In the genomic region with DNA sequence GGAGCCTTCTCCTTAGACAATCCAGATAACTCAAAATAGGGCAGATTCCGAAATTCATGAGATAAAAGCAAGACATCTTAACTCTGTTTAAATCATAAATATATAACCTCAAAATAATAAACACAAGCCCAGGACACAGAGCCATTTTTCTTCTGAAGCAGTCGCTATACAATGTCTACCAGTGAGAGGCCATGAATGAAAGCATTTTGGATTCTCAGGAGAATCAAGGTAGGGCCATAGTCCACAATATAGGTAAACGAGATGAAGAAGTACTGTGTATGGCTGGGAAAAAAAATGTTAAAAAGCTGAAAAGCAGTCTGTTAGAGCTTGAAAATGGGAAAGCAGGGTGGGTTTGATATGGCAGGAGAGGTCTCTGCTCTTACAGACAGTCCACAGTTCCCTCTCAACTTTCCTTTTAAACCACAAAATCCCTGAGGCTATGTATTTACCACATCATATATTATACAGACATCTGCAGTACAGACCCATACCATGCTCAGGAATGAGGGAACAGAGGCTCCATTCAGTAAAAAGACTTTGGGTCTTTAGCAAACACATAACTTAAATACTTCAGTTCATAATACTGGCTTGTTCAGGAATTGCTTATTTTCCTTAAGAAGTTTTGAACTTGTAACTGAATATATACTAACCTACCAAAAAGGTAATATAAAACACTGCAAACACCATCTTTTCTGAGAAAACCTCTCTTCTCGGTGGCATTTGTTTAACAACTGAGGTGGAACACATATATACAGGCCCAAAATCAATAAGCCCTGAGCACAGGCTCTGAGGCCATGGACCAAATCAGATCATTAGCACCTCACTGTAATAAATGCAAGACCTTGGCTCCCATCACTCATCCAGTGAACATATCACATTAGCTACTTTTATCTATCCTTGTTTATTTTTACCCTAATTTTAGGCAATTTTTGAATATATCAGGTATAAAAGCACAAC, we compare ENCODE assay signal across 16 cellular contexts.
DNase-seq lines count a peak whose midpoint lies in the region; ATAC-seq and TF ChIP-seq lines count a peak whose summit lies in the region.
"Had no signal": no experiment of that assay in that cellular context is flagged by ENCODE, and none has a peak within 500 bp of the region (broad histone marks: within the 10 kb centered on the region; RNA-seq: fewer than 3 reads in every experiment).

No MANE protein-coding gene starts in this region.

- DNase-seq in right atrium auricular region (ENCODE audit: low spot score) (no peak), left cardiac atrium (no peak), epidermal melanocyte (ENCODE audit: insufficient read length, low spot score) (peak; percentile 82), trophoblast cell (peak in 1 of 2 donors; percentile 24), vagina (ENCODE audit: extremely low spot score in 2 of 2) (no peak), activated gamma-delta T cell treated with Interleukin-2 at 50 U/mL for 16 hours (no peak), cerebellum (ENCODE audit: low spot score) (no peak)
- DNase-seq: adrenal gland; CD4-positive, alpha-beta memory T cell; NCI-H526 treated with DMSO at 0.1 percent for 48 hours; nephron progenitor cell; stimulated activated CD4-positive, alpha-beta T cell treated with anti-CD3 and anti-CD28 coated beads, Interleukin-4, amount 100 ng/mL, for 24 hours; T-helper 1 cell; WERI-Rb-1 had no signal

- no peaks in the 10 kb centered on the region for H3K27me3 ChIP-seq in right atrium auricular region
- H3K27me3 ChIP-seq in trophoblast cell (ENCODE audit: insufficient read depth, low read length), result no peaks in the 10 kb centered on the region
- H3K27me3 ChIP-seq in vagina, result no peaks in the 10 kb centered on the region
- H3K27me3 ChIP-seq: adrenal gland had no signal

- peak overlapping the region; percentile 88 for H2BK120ac ChIP-seq in trophoblast cell (ENCODE audit: insufficient read depth, low read length, poor library complexity)

- TF ChIP-seq CTCF in right atrium auricular region (IDR thresholded peaks at IDR 0.05), result no peak
- no peak for TF ChIP-seq CTCF in vagina (IDR thresholded peaks at IDR 0.05)

- no peak overlapping the region for H3K14ac ChIP-seq in trophoblast cell (ENCODE audit: low read length)

- H3K79me2 ChIP-seq in trophoblast cell (ENCODE audit: control insufficient read depth, insufficient read depth, low read length, poor library complexity), result no peaks in the 10 kb centered on the region

- peak overlapping the region; percentile 54 to 96 for H3K27ac ChIP-seq in right atrium auricular region
- peak overlapping the region; percentile 89 for H3K27ac ChIP-seq in trophoblast cell (ENCODE audit: low read depth, low read length)
- peak overlapping the region; percentile 52 for H3K27ac ChIP-seq in vagina
- H3K27ac ChIP-seq: adrenal gland, WERI-Rb-1 had no signal

- no peak for TF ChIP-seq POLR2A in vagina (IDR thresholded peaks at IDR 0.05)

- intact Hi-C loops in left cardiac atrium (cut with DNase I), result no loop called here
- intact Hi-C loops in vagina (cut with DNase I), result no loop called here

- H2AK5ac ChIP-seq in trophoblast cell (ENCODE audit: low read length), result no peak overlapping the region

- H3K4me1 ChIP-seq in right atrium auricular region (peaks cover 0 to 72% of the 10 kb centered on the region in 2 donors), trophoblast cell (ENCODE audit: control insufficient read depth in 1 of 2, insufficient read depth in 2 of 2, low read length in 2 of 2) (peaks cover 4 to 5% of the 10 kb centered on the region in 2 experiments), vagina (peaks cover 26% of the 10 kb centered on the region)
- H3K4me1 ChIP-seq: HAP-1 had no signal

- no peak overlapping the region for H2BK12ac ChIP-seq in trophoblast cell (ENCODE audit: low read length)

- H4K8ac ChIP-seq in trophoblast cell (ENCODE audit: low read depth, low read length), result no peak overlapping the region

- H3K79me1 ChIP-seq in trophoblast cell (ENCODE audit: low read length), result peaks cover 13% of the 10 kb centered on the region

- H3K4me2 ChIP-seq in trophoblast cell (ENCODE audit: low read length), result peak overlapping the region; percentile 25

- no peak overlapping the region for H3K4ac ChIP-seq in trophoblast cell (ENCODE audit: low read depth, low read length)

- no peak overlapping the region for H3K4me3 ChIP-seq in right atrium auricular region
- no peak overlapping the region for H3K4me3 ChIP-seq in trophoblast cell (ENCODE audit: low read depth, low read length)
- no peak overlapping the region for H3K4me3 ChIP-seq in vagina
- H3K4me3 ChIP-seq: adrenal gland, HAP-1 had no signal

- no CpG with 5 or more reads among the region's 4 CpGs for WGBS in trophoblast cell (ENCODE audit: extremely low coverage, insufficient coverage, insufficient read length)

- peak overlapping the region; percentile 75 for H4K91ac ChIP-seq in trophoblast cell (ENCODE audit: low read depth, low read length)

- peak overlapping the region; percentile 45 for H2BK5ac ChIP-seq in trophoblast cell (ENCODE audit: low read depth, low read length, poor library complexity)

- ATAC-seq in left cardiac atrium (no peak), GM21526 (IDR thresholded peaks at IDR 0.05; ENCODE audit: low FRiP score, unreplicated experiment) (no peak)

- no peak overlapping the region for H3K18ac ChIP-seq in trophoblast cell (ENCODE audit: low read length)

- no peak overlapping the region for H4K12ac ChIP-seq in trophoblast cell (ENCODE audit: low read depth, low read length)

- H3K23ac ChIP-seq in trophoblast cell (ENCODE audit: low read length), result no peak overlapping the region

- H3K9me3 ChIP-seq in right atrium auricular region, result no peaks in the 10 kb centered on the region
- H3K9me3 ChIP-seq in trophoblast cell (ENCODE audit: insufficient read depth, low read depth, low read length), result no peaks in the 10 kb centered on the region
- H3K9me3 ChIP-seq in vagina, result no peaks in the 10 kb centered on the region
- H3K9me3 ChIP-seq: adrenal gland, HAP-1 had no signal

- H3K9ac ChIP-seq in trophoblast cell (ENCODE audit: low read length), result no peak overlapping the region

- H3K36me3 ChIP-seq in right atrium auricular region (peaks cover 6% of the 10 kb centered on the region), trophoblast cell (ENCODE audit: control insufficient read depth in 1 of 2, insufficient read depth in 2 of 2, low read length in 2 of 2) (no peaks in the 10 kb centered on the region), vagina (no peaks in the 10 kb centered on the region)
- H3K36me3 ChIP-seq: adrenal gland, HAP-1, WERI-Rb-1 had no signal

- H2AFZ ChIP-seq in trophoblast cell (ENCODE audit: insufficient read depth, low read length, poor library complexity), result no peak overlapping the region
